ENCODE assay signal across 8 cellular contexts in genomic region chr16:66344533-66345145, GRCh38. TPM values are rescaled to one million over a fixed set of nuclear protein-coding genes. Genes with fewer than 3 reads are reported as not detected.
DNase-seq lines count a peak whose midpoint lies in the region; ATAC-seq and TF ChIP-seq lines count a peak whose summit lies in the region.

No MANE protein-coding gene starts in this region.

- H3K9me2 ChIP-seq in MM.1S (replicated peaks; ENCODE audit: insufficient read depth, low read length) (no peaks in the 10 kb centered on the region), hepatocyte (replicated peaks; ENCODE audit: insufficient read depth) (no peaks in the 10 kb centered on the region)

- H3K27me3 ChIP-seq in MM.1S (replicated peaks; ENCODE audit: insufficient read depth, low read length): no peaks in the 10 kb centered on the region
- H3K27me3 ChIP-seq in hepatocyte: peaks cover 7% of the 10 kb centered on the region

- H3K9me3 Mint-ChIP-seq in activated CD8-positive, alpha-beta T cell treated with anti-CD3 and anti-CD28 coated beads, Interleukin-2, amount 10 ng/mL, durations not matched to agents 7 days and 5 days (ENCODE audit: insufficient read depth): no peaks in the 10 kb centered on the region

- peak; percentile 27 for ATAC-seq in activated CD8-positive, alpha-beta T cell treated with anti-CD3 and anti-CD28 coated beads, Interleukin-2, amount 10 ng/mL, durations not matched to agents 7 days and 5 days
- no peak for ATAC-seq in GM21619 (IDR thresholded peaks at IDR 0.05; ENCODE audit: unreplicated experiment)

- H3K4me3 ChIP-seq in MM.1S (ENCODE audit: low read length): no peak overlapping the region
- no peak overlapping the region for H3K4me3 ChIP-seq in hepatocyte

- H3K36me3 ChIP-seq in MM.1S (replicated peaks; ENCODE audit: insufficient read depth, low read length) (no peaks in the 10 kb centered on the region), hepatocyte (replicated peaks; ENCODE audit: insufficient read depth, low read depth) (no peaks in the 10 kb centered on the region)

- H3K27me3 Mint-ChIP-seq in activated CD8-positive, alpha-beta T cell treated with anti-CD3 and anti-CD28 coated beads, Interleukin-2, amount 10 ng/mL, durations not matched to agents 7 days and 5 days (ENCODE audit: low read depth): peaks cover 4% of the 10 kb centered on the region

- TF ChIP-seq CTCF in MM.1S (IDR thresholded peaks at IDR 0.05; ENCODE audit: low read length) (peak; percentile 70), hepatocyte (IDR thresholded peaks at IDR 0.05; ENCODE audit: poor library complexity) (peak; percentile 85)

- CTCF ChIA-PET in activated CD8-positive, alpha-beta T cell treated with anti-CD3 and anti-CD28 coated beads, Interleukin-2, amount 10 ng/mL, durations not matched to agents 7 days and 5 days (lab: Charles Lee): interaction anchor here (1.0 to 2.8 kb wide), 11 partner anchors 9 to 138 kb away, joined by 3 to 14 read pairs (median 5); partner anchors contain the start of gene CDH5

- H3K4me2 ChIP-seq in MM.1S (ENCODE audit: low read depth, low read length): no peak overlapping the region
- H3K4me2 ChIP-seq in hepatocyte: no peak overlapping the region

- 55% methylated on average over 14 of the region's 14 CpGs for WGBS in hepatocyte (ENCODE audit: low lambda C conversion rate, missing lambda C conversion rate)

- DNase-seq in activated CD4-positive, alpha-beta T cell treated with anti-CD3 and anti-CD28 coated beads for 24 hours (ENCODE audit: low read depth in 2 of 2): peak; percentile 14 to 49
- DNase-seq in activated CD4-positive, alpha-beta T cell treated with anti-CD3 and anti-CD28 coated beads for 1 hour: no peak
- peak; percentile 40 for DNase-seq in MM.1S
- DNase-seq in activated CD8-positive, alpha-beta T cell treated with anti-CD3 and anti-CD28 coated beads, Interleukin-2, amount 10 ng/mL, durations not matched to agents 7 days and 5 days: peak; percentile 64
- peak; percentile 74 for DNase-seq in hepatocyte (ENCODE audit: low spot score)
- peak; percentile 12 to 38 for DNase-seq in stimulated activated CD4-positive, alpha-beta T cell treated with anti-CD3 and anti-CD28 coated beads, Interleukin-4, amount 100 ng/mL, for 48 hours (ENCODE audit: low read depth in 2 of 2)
- no peak for DNase-seq in GF-D8 (lab: John Stamatoyannopoulos, UW)

- H2AFZ ChIP-seq in MM.1S (ENCODE audit: low read length) (no peak overlapping the region), hepatocyte (no peak overlapping the region)

- no peaks in the 10 kb centered on the region for H3K79me2 ChIP-seq in MM.1S (ENCODE audit: low read length)
- H3K79me2 ChIP-seq in hepatocyte: no peaks in the 10 kb centered on the region

- H3K27ac Mint-ChIP-seq in activated CD8-positive, alpha-beta T cell treated with anti-CD3 and anti-CD28 coated beads, Interleukin-2, amount 10 ng/mL, durations not matched to agents 7 days and 5 days: no peak overlapping the region

- H3K27ac ChIP-seq in MM.1S (ENCODE audit: low read length) (no peak overlapping the region), hepatocyte (no peak overlapping the region)

- no peak overlapping the region for H3K9ac ChIP-seq in MM.1S (ENCODE audit: low read length)

- H3K4me1 ChIP-seq in MM.1S (ENCODE audit: low read length) (no peaks in the 10 kb centered on the region), hepatocyte (ENCODE audit: insufficient read depth) (no peaks in the 10 kb centered on the region)

- no peak overlapping the region for H3K4me3 Mint-ChIP-seq in activated CD8-positive, alpha-beta T cell treated with anti-CD3 and anti-CD28 coated beads, Interleukin-2, amount 10 ng/mL, durations not matched to agents 7 days and 5 days

- H3F3A ChIP-seq in MM.1S (ENCODE audit: insufficient read depth, low read length): no peaks in the 10 kb centered on the region

- no peaks in the 10 kb centered on the region for H3K4me1 Mint-ChIP-seq in activated CD8-positive, alpha-beta T cell treated with anti-CD3 and anti-CD28 coated beads, Interleukin-2, amount 10 ng/mL, durations not matched to agents 7 days and 5 days (ENCODE audit: low read depth)

- POLR2A ChIA-PET in activated CD8-positive, alpha-beta T cell treated with anti-CD3 and anti-CD28 coated beads, Interleukin-2, amount 10 ng/mL, durations not matched to agents 7 days and 5 days (lab: Charles Lee): no interaction called here

- no peaks in the 10 kb centered on the region for H4K20me1 ChIP-seq in MM.1S (ENCODE audit: insufficient read depth, low read length)
- no peaks in the 10 kb centered on the region for H4K20me1 ChIP-seq in hepatocyte (ENCODE audit: insufficient read depth, poor library complexity, severe bottlenecking)

- H3K36me3 Mint-ChIP-seq in activated CD8-positive, alpha-beta T cell treated with anti-CD3 and anti-CD28 coated beads, Interleukin-2, amount 10 ng/mL, durations not matched to agents 7 days and 5 days (ENCODE audit: low read depth): no peaks in the 10 kb centered on the region

- H3K9me3 ChIP-seq in MM.1S (replicated peaks; ENCODE audit: insufficient read depth, low read length) (no peaks in the 10 kb centered on the region), hepatocyte (ENCODE audit: low read depth) (no peaks in the 10 kb centered on the region)

RNA-seq across cellular contexts. Expression of gene CDH5, which starts 21.9 kb away (rescaled TPM):
- total RNA-seq in activated CD8-positive, alpha-beta T cell treated with anti-CD3 and anti-CD28 coated beads, Interleukin-2, amount 10 ng/mL, durations not matched to agents 7 days and 5 days: not detected
- 2.2 and 2.6 TPM in 2 replicates for total RNA-seq in hepatocyte
- polyA plus RNA-seq in hepatocyte: 0.88 and 1.2 TPM in 2 replicates

Comparison
In these comparisons a context has a peak if more than half of its experiments do, and no peak if none do; other contexts are left out.
1. DNase-seq: peak in activated CD4-positive, alpha-beta T cell treated with anti-CD3 and anti-CD28 coated beads for 24 hours (2 of 2), MM.1S (single experiment), activated CD8-positive, alpha-beta T cell treated with anti-CD3 and anti-CD28 coated beads, Interleukin-2, amount 10 ng/mL, durations not matched to agents 7 days and 5 days (single experiment), hepatocyte (single experiment) and stimulated activated CD4-positive, alpha-beta T cell treated with anti-CD3 and anti-CD28 coated beads, Interleukin-4, amount 100 ng/mL, for 48 hours (2 of 2); none in activated CD4-positive, alpha-beta T cell treated with anti-CD3 and anti-CD28 coated beads for 1 hour (single experiment) and GF-D8 (single experiment).